ENCODE assay signal across 12 cellular contexts in the genomic region with DNA sequence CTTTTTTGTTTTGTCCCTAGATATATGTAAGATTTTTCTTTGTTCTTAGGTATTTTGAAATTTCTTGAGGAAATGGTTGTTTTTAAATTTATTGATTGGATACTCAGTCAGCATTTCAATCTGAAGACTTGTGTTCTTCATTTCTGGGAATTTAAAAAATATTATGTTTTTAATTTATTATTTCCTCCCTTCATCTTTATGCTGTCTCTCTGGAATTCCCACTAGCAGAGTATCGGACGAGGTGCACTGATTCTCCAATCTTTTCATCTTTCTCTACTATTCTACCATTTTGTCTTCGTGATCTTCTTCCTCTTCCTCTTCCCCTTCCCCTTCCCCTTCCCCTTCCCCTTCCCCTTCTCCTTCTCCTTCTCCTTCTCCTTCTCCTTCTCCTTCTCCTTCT. TPM values are rescaled to one million over a fixed set of nuclear protein-coding genes. Genes with fewer than 3 reads are reported as not detected.
"Had no signal": no experiment of that assay in that cellular context is flagged by ENCODE, and none has a peak within 500 bp of the region (broad histone marks: within the 10 kb centered on the region; RNA-seq: fewer than 3 reads in every experiment).

No MANE protein-coding gene starts in this region.

- FAIRE-seq: H1, H54 had no signal

- H2AFZ ChIP-seq: GM23248, GM23338 had no signal

- H3K9ac ChIP-seq: GM23248 had no signal

- H3K4me2 ChIP-seq: GM23338 had no signal

- H3K9me3 ChIP-seq: HAP-1 had no signal

- DNase-seq: GM23248, GOT3, H7, H9, HCEC 1CT, HFFc6 had no signal

- H3K4me1 ChIP-seq: HAP-1 had no signal

- ATAC-seq: GM23338, HCT116 had no signal

- H3K36me3 ChIP-seq: HAP-1 had no signal

- H3K27ac ChIP-seq: GM23248 had no signal

- H3K4me3 ChIP-seq: GM23248, GM23338, HAP-1 had no signal

RNA-seq across cellular contexts. Expression of gene SCTR, which starts 12.3 kb away (rescaled TPM):
- total RNA-seq: GM23248, GM23338, H1, H4, H7, H9, HFFc6 had no signal
- polyA plus RNA-seq: GM23248, GM23338 had no signal

RNA-seq across cellular contexts. Expression of gene CFAP221, which starts 32.3 kb away (rescaled TPM):
- total RNA-seq: GM23248, HFFc6 had no signal
